9 cellular contexts compared by ENCODE assay signal in genomic region chr11:95849087-95849825, GRCh38. TPM values are rescaled to one million over a fixed set of nuclear protein-coding genes. Genes with fewer than 3 reads are reported as not detected.
DNase-seq lines count a peak whose midpoint lies in the region; ATAC-seq lines count a peak whose summit lies in the region.
"Had no signal": no experiment of that assay in that cellular context is flagged by ENCODE, and none has a peak within 500 bp of the region (broad histone marks: within the 10 kb centered on the region; RNA-seq: fewer than 3 reads in every experiment).

No MANE protein-coding gene starts in this region.

- intact Hi-C loops in head of caudate nucleus (cut with DNase I), result no loop called here

- H3K9me3 Mint-ChIP-seq in activated T-cell treated with anti-CD3 and anti-CD28 coated beads, Interleukin-2, amount 50 U/mL, for 72 hours, result no peaks in the 10 kb centered on the region

- peaks cover under 1% of the 10 kb centered on the region for H3K36me3 ChIP-seq in H7 (replicated peaks; ENCODE audit: control insufficient read depth, insufficient read depth, low read length)

- peak; percentile 9 for DNase-seq in NCI-H1092 treated with DMSO at 0.1 percent for 48 hours (lab: John Stamatoyannopoulos, UW)
- no peak for DNase-seq in NCI-H1092 (lab: John Stamatoyannopoulos, UW)
- DNase-seq in H7, result peak; percentile 18
- peak; percentile 42 to 88 for DNase-seq in NCI-H446 (lab: John Stamatoyannopoulos, UW)
- peak; percentile 8 to 26 for DNase-seq in activated T-cell treated with anti-CD3 and anti-CD28 coated beads, Interleukin-2, amount 50 U/mL, for 72 hours
- peak in 41 of 42 donors; percentile 3 to 85 (median 59) for DNase-seq in head of caudate nucleus
- DNase-seq in pulmonary artery endothelial cell (ENCODE audit: low read depth, low spot score), result peak; percentile 40
- DNase-seq in NCI-H1694 treated with DMSO at 0.1 percent for 48 hours (lab: John Stamatoyannopoulos, UW), result no peak

- H3K4me3 ChIP-seq in H7 (ENCODE audit: insufficient read depth, low read depth, low read length), result no peak overlapping the region
- H3K4me3 ChIP-seq: BLaER1 treated with 17β-estradiol and CSF1 and Interleukin-3, amounts not matched to agents 10 nM and 100 nM had no signal

- H3K36me3 Mint-ChIP-seq in activated T-cell treated with anti-CD3 and anti-CD28 coated beads, Interleukin-2, amount 50 U/mL, for 72 hours (ENCODE audit: insufficient read depth in 2 of 2), result peaks cover 0 to 8% of the 10 kb centered on the region in 2 donors

- no peak overlapping the region for H3K27ac Mint-ChIP-seq in activated T-cell treated with anti-CD3 and anti-CD28 coated beads, Interleukin-2, amount 50 U/mL, for 72 hours

- peaks cover 3% of the 10 kb centered on the region for H3K4me1 Mint-ChIP-seq in activated T-cell treated with anti-CD3 and anti-CD28 coated beads, Interleukin-2, amount 50 U/mL, for 72 hours (ENCODE audit: low read depth)

- peak; percentile 40 to 60 for ATAC-seq in activated T-cell treated with anti-CD3 and anti-CD28 coated beads, Interleukin-2, amount 50 U/mL, for 72 hours (replicated peaks in 1 of 2)

- H3K27me3 ChIP-seq in H7 (ENCODE audit: control insufficient read depth, insufficient read depth, low read length), result no peaks in the 10 kb centered on the region
- H3K27me3 ChIP-seq: BLaER1 treated with 17β-estradiol and CSF1 and Interleukin-3, amounts not matched to agents 10 nM and 100 nM had no signal

- no peak overlapping the region for H3K4me3 Mint-ChIP-seq in activated T-cell treated with anti-CD3 and anti-CD28 coated beads, Interleukin-2, amount 50 U/mL, for 72 hours

- H3K27me3 Mint-ChIP-seq in activated T-cell treated with anti-CD3 and anti-CD28 coated beads, Interleukin-2, amount 50 U/mL, for 72 hours (ENCODE audit: low read depth), result no peaks in the 10 kb centered on the region

RNA-seq across cellular contexts. Expression of gene CEP57, which starts 59.0 kb away (rescaled TPM):
- total RNA-seq in H7 (2014; rRNA removed; shearing (Covaris generic)), result 55.2 and 94.9 TPM in 2 replicates
- 100 to 1,000 TPM; 159 to 168 TPM for total RNA-seq in activated T-cell treated with anti-CD3 and anti-CD28 coated beads, Interleukin-2, amount 50 U/mL, for 72 hours
- 33.2 and 43.9 TPM in 2 replicates for total RNA-seq in pulmonary artery endothelial cell

RNA-seq across cellular contexts. Expression of gene FAM76B, which starts 59.7 kb away (rescaled TPM):
- 25.0 and 38.3 TPM in 2 replicates for total RNA-seq in H7 (2014; rRNA removed; shearing (Covaris generic))
- total RNA-seq in activated T-cell treated with anti-CD3 and anti-CD28 coated beads, Interleukin-2, amount 50 U/mL, for 72 hours, result 10 to 100 TPM; 60.6 to 64.0 TPM
- total RNA-seq in pulmonary artery endothelial cell, result 20.8 and 22.6 TPM in 2 replicates

Comparison
In these comparisons a context has a peak if more than half of its experiments do, and no peak if none do; other contexts are left out.
1. DNase-seq: peak in NCI-H1092 treated with DMSO at 0.1 percent for 48 hours (single experiment), H7 (single experiment), NCI-H446 (2 of 2), activated T-cell treated with anti-CD3 and anti-CD28 coated beads, Interleukin-2, amount 50 U/mL, for 72 hours (2 of 2), head of caudate nucleus (41 of 42) and pulmonary artery endothelial cell (single experiment); none in NCI-H1092 (single experiment) and NCI-H1694 treated with DMSO at 0.1 percent for 48 hours (single experiment).